In the genomic region with DNA sequence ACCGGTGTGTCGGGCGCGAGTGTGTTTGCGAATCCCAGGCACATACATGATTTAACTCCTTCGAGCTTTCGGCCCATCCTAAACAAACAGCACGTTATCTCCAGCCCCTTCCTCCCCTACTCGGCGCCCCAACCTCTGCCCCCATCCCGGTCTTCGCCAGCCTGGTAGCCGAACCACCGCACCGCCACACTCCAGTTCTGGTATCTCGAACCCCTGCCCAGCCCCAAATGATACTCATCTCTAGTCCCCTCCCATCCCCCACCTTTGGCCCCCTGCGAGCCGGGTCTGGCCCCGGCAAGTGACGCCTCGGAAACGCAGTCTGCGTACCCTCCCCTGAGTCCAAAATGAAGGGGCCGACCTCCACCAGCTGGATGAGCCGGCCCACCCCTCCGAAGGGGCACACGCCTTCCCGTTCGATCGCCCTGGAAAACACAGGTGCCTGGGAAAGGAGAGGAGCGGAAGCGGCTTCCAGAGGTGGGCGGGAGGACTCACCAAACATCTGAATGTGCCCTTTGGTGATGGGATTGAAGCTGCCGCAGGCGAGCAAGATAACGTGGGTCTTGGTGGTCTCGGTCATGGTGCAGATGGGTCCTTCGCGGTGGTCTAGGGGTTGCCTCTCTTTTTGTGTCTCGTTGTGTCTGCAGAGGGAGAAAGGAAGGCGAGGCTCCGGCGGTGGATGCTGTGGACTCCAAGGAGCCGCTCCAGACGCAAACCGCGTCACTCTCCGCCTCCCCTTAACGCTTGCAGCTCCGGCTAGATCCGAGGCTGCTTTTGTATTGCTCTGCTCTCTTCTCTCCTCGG, we compare ENCODE assay signal across 8 cellular contexts. TPM values are rescaled to one million over a fixed set of nuclear protein-coding genes. Genes with fewer than 3 reads are reported as not detected.
A peak's percentile ranks its signal among the peaks of the same experiment; 100 is the strongest.
DNase-seq lines count a peak whose midpoint lies in the region; ATAC-seq and TF ChIP-seq lines count a peak whose summit lies in the region.

TSS of gene NMNAT2 (minus strand) at position 690 of the 801 bp plus-strand sequence. CDS start at position 577, 113 bp downstream.

- TF ChIP-seq CTCF in A673 (conservative IDR thresholded peaks at IDR 0.05; ENCODE audit: low read depth, low read length) (no peak), HFFc6 (IDR thresholded peaks at IDR 0.05) (no peak), WTC11 (IDR thresholded peaks at IDR 0.05) (no peak), cardiac muscle cell (IDR thresholded peaks at IDR 0.05; ENCODE audit: low read depth, low read length) (no peak), parathyroid adenoma (IDR thresholded peaks at IDR 0.05) (no peak)

- H3K4me3 Mint-ChIP-seq in HFFc6 (peak within 1 kb of the TSS; percentile 85), WTC11 (peak within 1 kb of the TSS; percentile 86)

- H3K9me3 Mint-ChIP-seq in HFFc6 (peaks cover 7% of the 10 kb centered on the region; the same call in 1 of the 2 replicates), WTC11 (no peaks in the 10 kb centered on the region)

- H3K36me3 ChIP-seq in A673 (ENCODE audit: insufficient read depth, low read length, poor library complexity, severe bottlenecking) = no peaks in the 10 kb centered on the region
- H3K36me3 ChIP-seq in cardiac muscle cell = no peaks in the 10 kb centered on the region
- H3K36me3 ChIP-seq in parathyroid adenoma (ENCODE audit: control insufficient read depth, insufficient read depth, low read length) = no peaks in the 10 kb centered on the region

- peak; percentile 46 for DNase-seq in A673 (ENCODE audit: low spot score)
- peak; percentile 6 for DNase-seq in HFFc6
- peak; percentile 65 for DNase-seq in WTC11 (ENCODE audit: low spot score)
- peak; percentile 53 to 55 for DNase-seq in cardiac muscle cell (ENCODE audit: low read depth in 1 of 2, low spot score in 1 of 2)
- DNase-seq in NCI-H1436 treated with DMSO at 0.1 percent for 48 hours (lab: John Stamatoyannopoulos, UW) = no peak

- H3K27ac Mint-ChIP-seq in HFFc6 (no peak within 1 kb of the TSS), WTC11 (peak within 1 kb of the TSS; percentile 22; the same call in 1 of the 2 replicates)

- H3K27ac ChIP-seq in A673 (ENCODE audit: low read depth, low read length, poor library complexity, severe bottlenecking) (no peak within 1 kb of the TSS), cardiac muscle cell (no peak within 1 kb of the TSS), parathyroid adenoma (peak within 1 kb of the TSS; percentile 70)

- intact Hi-C loops in A673 (cut with micrococcal nuclease; ENCODE audit: unreplicated experiment) = no loop called here

- ATAC-seq in WTC11 = peak; percentile 84
- no peak for ATAC-seq in HG02588 (IDR thresholded peaks at IDR 0.05; ENCODE audit: unreplicated experiment)
- no peak for ATAC-seq in HG02884 (IDR thresholded peaks at IDR 0.05; ENCODE audit: unreplicated experiment)

- H3K36me3 Mint-ChIP-seq in HFFc6 (ENCODE audit: low read depth) (peaks cover 5% of the 10 kb centered on the region), WTC11 (no peaks in the 10 kb centered on the region)

- H3K9me3 ChIP-seq in A673 (ENCODE audit: low read depth, low read length, poor library complexity, severe bottlenecking) (no peaks in the 10 kb centered on the region), cardiac muscle cell (ENCODE audit: low read depth) (no peaks in the 10 kb centered on the region), parathyroid adenoma (ENCODE audit: control insufficient read depth, low read length) (no peaks in the 10 kb centered on the region)

- no peak within 1 kb of the TSS for H3K9ac ChIP-seq in parathyroid adenoma

- peaks cover 39% of the 10 kb centered on the region for H3K27me3 Mint-ChIP-seq in HFFc6 (ENCODE audit: insufficient read depth)
- peaks cover 47% of the 10 kb centered on the region for H3K27me3 Mint-ChIP-seq in WTC11 (ENCODE audit: low read depth)

- H3K4me1 ChIP-seq in A673 (ENCODE audit: insufficient read depth, low read length, poor library complexity, severe bottlenecking) (peaks cover 11% of the 10 kb centered on the region), cardiac muscle cell (ENCODE audit: low read depth) (peaks cover 8% of the 10 kb centered on the region), parathyroid adenoma (no peaks in the 10 kb centered on the region)

- H3K4me3 ChIP-seq in A673 (ENCODE audit: low read depth, low read length, poor library complexity, severe bottlenecking) (peak within 1 kb of the TSS; percentile 32), cardiac muscle cell (peak within 1 kb of the TSS; percentile 30), parathyroid adenoma (ENCODE audit: low read depth, low read length) (peak within 1 kb of the TSS; percentile 24)

- H3K79me2 ChIP-seq in parathyroid adenoma = peaks cover 3% of the 10 kb centered on the region

- H3K4me1 Mint-ChIP-seq in HFFc6 (ENCODE audit: low read depth) (peaks cover 16% of the 10 kb centered on the region), WTC11 (peaks cover 38% of the 10 kb centered on the region)

- H2AFZ ChIP-seq in parathyroid adenoma = peak within 1 kb of the TSS; percentile 82

- CTCF ChIA-PET in A673 (lab: Charles Lee) = no interaction called here
- CTCF ChIA-PET in WTC11 (lab: Charles Lee) = interaction anchor here (0.8 to 1.4 kb wide), 4 partner anchors 89 to 205 kb away, joined by 3 to 5 read pairs (median 4); no protein-coding TSS in a partner anchor

- no TSS peak for BruUV-seq in A673 (replicated peaks; lab: Mats Ljungman, UMichigan)

- peaks cover 93% of the 10 kb centered on the region for H3K27me3 ChIP-seq in A673 (replicated peaks; ENCODE audit: insufficient read depth, low read depth, low read length, poor library complexity)
- H3K27me3 ChIP-seq in cardiac muscle cell = peaks cover 52% of the 10 kb centered on the region
- H3K27me3 ChIP-seq in parathyroid adenoma (ENCODE audit: control insufficient read depth, insufficient read depth, low read length) = no peaks in the 10 kb centered on the region

- POLR2A ChIA-PET in A673 (lab: Charles Lee; ENCODE audit: low non-redundant PET) (no interaction called here), WTC11 (lab: Charles Lee) (interaction anchor here (1.0 to 1.2 kb wide), 2 partner anchors 14 to 53 kb away, joined by 3 to 4 read pairs; no protein-coding TSS in a partner anchor)

- peak within 1 kb of the TSS; percentile 40 for H3K4me2 ChIP-seq in parathyroid adenoma (ENCODE audit: low read length)

TF ChIP-seq in WTC11, 78 proteins besides CTCF, POLR2A, EP300 and RAD21 (continues in another document):
- no peak for TF ChIP-seq SMAD3 (CRISPR knock-in tag; IDR thresholded peaks at IDR 0.05; ENCODE audit: borderline replicate concordance)
- no peak for TF ChIP-seq ZNF219 (CRISPR knock-in tag; IDR thresholded peaks at IDR 0.05; ENCODE audit: borderline replicate concordance)
- TF ChIP-seq RELA (CRISPR knock-in tag; IDR thresholded peaks at IDR 0.05; ENCODE audit: borderline replicate concordance) = no peak; the same call in 1 of the 2 replicates
- no peak for TF ChIP-seq FOXK1 (CRISPR knock-in tag; IDR thresholded peaks at IDR 0.05)
- no peak for TF ChIP-seq GABPB1 (CRISPR knock-in tag; IDR thresholded peaks at IDR 0.05)
- TF ChIP-seq, protein P1, sequence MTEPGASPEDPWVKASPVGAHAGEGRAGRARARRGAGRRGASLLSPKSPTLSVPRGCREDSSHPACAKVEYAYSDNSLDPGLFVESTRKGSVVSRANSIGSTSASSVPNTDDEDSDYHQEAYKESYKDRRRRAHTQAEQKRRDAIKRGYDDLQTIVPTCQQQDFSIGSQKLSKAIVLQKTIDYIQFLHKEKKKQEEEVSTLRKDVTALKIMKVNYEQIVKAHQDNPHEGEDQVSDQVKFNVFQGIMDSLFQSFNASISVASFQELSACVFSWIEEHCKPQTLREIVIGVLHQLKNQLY (CRISPR knock-in tag; IDR thresholded peaks at IDR 0.05) = no peak
- TF ChIP-seq GTF2I (CRISPR knock-in tag; conservative IDR thresholded peaks at IDR 0.05) = no peak
- TF ChIP-seq HMGA2 (CRISPR knock-in tag; IDR thresholded peaks at IDR 0.05) = no peak
- no peak for TF ChIP-seq JUN (CRISPR knock-in tag; IDR thresholded peaks at IDR 0.05)
- no peak for TF ChIP-seq EMX1 (CRISPR knock-in tag; IDR thresholded peaks at IDR 0.05)
- TF ChIP-seq ZNF232 (CRISPR knock-in tag; IDR thresholded peaks at IDR 0.05) = no peak
- no peak for TF ChIP-seq NFE2L1 (CRISPR knock-in tag; IDR thresholded peaks at IDR 0.05)
- TF ChIP-seq TEAD4 (CRISPR knock-in tag; IDR thresholded peaks at IDR 0.05) = no peak
- TF ChIP-seq PREB (CRISPR knock-in tag; IDR thresholded peaks at IDR 0.05; ENCODE audit: borderline replicate concordance) = no peak
- TF ChIP-seq ZNF671 (CRISPR knock-in tag; IDR thresholded peaks at IDR 0.05) = no peak
- TF ChIP-seq, protein P2, sequence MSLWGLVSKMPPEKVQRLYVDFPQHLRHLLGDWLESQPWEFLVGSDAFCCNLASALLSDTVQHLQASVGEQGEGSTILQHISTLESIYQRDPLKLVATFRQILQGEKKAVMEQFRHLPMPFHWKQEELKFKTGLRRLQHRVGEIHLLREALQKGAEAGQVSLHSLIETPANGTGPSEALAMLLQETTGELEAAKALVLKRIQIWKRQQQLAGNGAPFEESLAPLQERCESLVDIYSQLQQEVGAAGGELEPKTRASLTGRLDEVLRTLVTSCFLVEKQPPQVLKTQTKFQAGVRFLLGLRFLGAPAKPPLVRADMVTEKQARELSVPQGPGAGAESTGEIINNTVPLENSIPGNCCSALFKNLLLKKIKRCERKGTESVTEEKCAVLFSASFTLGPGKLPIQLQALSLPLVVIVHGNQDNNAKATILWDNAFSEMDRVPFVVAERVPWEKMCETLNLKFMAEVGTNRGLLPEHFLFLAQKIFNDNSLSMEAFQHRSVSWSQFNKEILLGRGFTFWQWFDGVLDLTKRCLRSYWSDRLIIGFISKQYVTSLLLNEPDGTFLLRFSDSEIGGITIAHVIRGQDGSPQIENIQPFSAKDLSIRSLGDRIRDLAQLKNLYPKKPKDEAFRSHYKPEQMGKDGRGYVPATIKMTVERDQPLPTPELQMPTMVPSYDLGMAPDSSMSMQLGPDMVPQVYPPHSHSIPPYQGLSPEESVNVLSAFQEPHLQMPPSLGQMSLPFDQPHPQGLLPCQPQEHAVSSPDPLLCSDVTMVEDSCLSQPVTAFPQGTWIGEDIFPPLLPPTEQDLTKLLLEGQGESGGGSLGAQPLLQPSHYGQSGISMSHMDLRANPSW (CRISPR knock-in tag; conservative IDR thresholded peaks at IDR 0.05; ENCODE audit: low read depth) = no peak

RNA-seq across cellular contexts. Expression of gene NMNAT2, which starts in this region (rescaled TPM):
- total RNA-seq in A673 (2021) = 0.13 and 0.17 TPM in 2 replicates
- 10 to 100 TPM; 20.2 to 31.4 (median 23.8) TPM for total RNA-seq in HFFc6 (2021; fragmentation: NEBNext Ultra II Directional; extraction: Animal tissue kit (Norgen Biotek cat#: 25700))
- total RNA-seq in WTC11 (2021) = 8.8 to 10.5 TPM (median 8.9 TPM) in 3 replicates
- total RNA-seq in cardiac muscle cell = 0.12 and 1.3 TPM in 2 replicates
- polyA plus RNA-seq in cardiac muscle cell = not detected in 2 replicates

Comparison
In these comparisons a context has a peak if more than half of its experiments do, and no peak if none do; other contexts are left out.
1. Peak in DNase-seq and H3K4me3 ChIP-seq in A673; RNA of the gene not detected or under 1 TPM.